ENCODE assay signal across 8 cellular contexts in the genomic region with DNA sequence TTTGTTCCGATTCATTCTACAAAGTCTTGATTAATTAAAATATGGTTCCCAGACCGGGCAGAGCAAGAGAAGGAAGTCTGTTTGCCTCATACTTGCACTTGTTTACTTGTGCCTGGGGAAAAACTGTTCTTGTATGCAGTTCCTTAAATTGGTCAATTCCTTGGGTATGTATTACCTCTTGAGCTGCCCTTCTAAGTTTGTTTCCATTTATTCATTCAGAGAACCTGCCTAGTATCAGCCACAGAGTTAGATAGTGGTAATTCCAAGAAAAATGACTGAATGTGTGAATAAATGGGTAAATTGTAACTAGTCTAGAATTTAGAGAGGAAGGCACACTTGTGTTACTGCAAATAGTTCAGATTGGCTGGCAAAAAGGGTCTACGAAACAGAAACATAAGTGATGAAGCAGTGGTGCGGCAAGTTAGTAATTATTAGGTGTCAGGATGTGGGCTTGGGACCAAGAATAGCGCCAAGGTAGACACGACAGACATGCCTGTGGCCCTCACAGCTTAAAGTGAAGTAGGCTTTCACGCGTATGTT. TPM values are rescaled to one million over a fixed set of nuclear protein-coding genes. Genes with fewer than 3 reads are reported as not detected.
A peak's percentile ranks its signal among the peaks of the same experiment; 100 is the strongest.
DNase-seq lines count a peak whose midpoint lies in the region; ATAC-seq and TF ChIP-seq lines count a peak whose summit lies in the region.

No MANE protein-coding gene starts in this region.

- H3K27me3 Mint-ChIP-seq in CD14-positive monocyte (ENCODE audit: low read depth in 3 of 3) = peaks cover 46 to 66% (median 51%) of the 10 kb centered on the region in 3 donors

- TF ChIP-seq CTCF in CD14-positive monocyte (IDR thresholded peaks at IDR 0.05) = no peak
- TF ChIP-seq CTCF in heart right ventricle (IDR thresholded peaks at IDR 0.05) = no peak

- H3K9me3 ChIP-seq in heart right ventricle = peaks cover 0 to 5% (median 0%) of the 10 kb centered on the region in 11 donors

- peak overlapping the region in 2 of 10 donors; percentile 40 to 73 for H3K27ac ChIP-seq in heart right ventricle

- H3K36me3 ChIP-seq in heart right ventricle = no peaks in the 10 kb centered on the region

- H3K4me3 ChIP-seq in heart right ventricle = peak overlapping the region; percentile 67 to 93 (median 71)

- H3K27ac Mint-ChIP-seq in CD14-positive monocyte = peak overlapping the region; percentile 92 to 98 (median 94)

- no peak for DNase-seq in CD14-positive monocyte (ENCODE audit: low spot score)
- peak; percentile 40 to 50 for DNase-seq in activated CD4-positive, alpha-beta T cell treated with anti-CD3 and anti-CD28 coated beads, Interleukin-2, amount 50 U/mL, for 48 hours
- no peak for DNase-seq in heart right ventricle
- peak; percentile 15 for DNase-seq in stimulated activated CD4-positive, alpha-beta T cell treated with anti-CD3 and anti-CD28 coated beads, Interleukin-1b, Interleukin-23, amount 100 ng/mL, for 48 hours
- DNase-seq in posterior vena cava (ENCODE audit: low spot score) = no peak
- DNase-seq in inferior parietal cortex (ENCODE audit: extremely low spot score) = no peak

- ATAC-seq in GM19328 (IDR thresholded peaks at IDR 0.05; ENCODE audit: unreplicated experiment) = peak; percentile 51
- ATAC-seq in HG03280 (IDR thresholded peaks at IDR 0.05; ENCODE audit: unreplicated experiment) = peak; percentile 41
- ATAC-seq in heart right ventricle = peak in 4 of 8 donors; percentile 10 to 38 (median 32)

- peak overlapping the region; percentile 83 to 94 for H3K4me3 Mint-ChIP-seq in CD14-positive monocyte

- peaks cover 0 to 24% (median 11%) of the 10 kb centered on the region in 9 donors for H3K4me1 ChIP-seq in heart right ventricle

- H3K9me3 Mint-ChIP-seq in CD14-positive monocyte = peaks cover 0 to 20% (median 6%) of the 10 kb centered on the region in 7 donors

- peaks cover 0 to 39% (median 0%) of the 10 kb centered on the region in 7 donors for H3K27me3 ChIP-seq in heart right ventricle

- 63% methylated on average over 8 of the region's 8 CpGs for WGBS in heart right ventricle, 2 donors

- intact Hi-C loops in CD14-positive monocyte (cut with micrococcal nuclease) = no loop called here
- intact Hi-C loops in heart right ventricle (cut with DNase I) = no loop called here
- intact Hi-C loops in posterior vena cava (cut with DNase I) = no loop called here

- peaks cover 20% of the 10 kb centered on the region for H3K4me1 Mint-ChIP-seq in CD14-positive monocyte

- peaks cover 0 to 6% of the 10 kb centered on the region in 2 donors for H3K36me3 Mint-ChIP-seq in CD14-positive monocyte

RNA-seq across cellular contexts. Expression of gene MAK, which starts 0.5 kb away (rescaled TPM):
- 1 to 10 TPM in 1 of 2 donors, under 1 TPM in 1; 0.76 to 1.4 TPM for polyA plus RNA-seq in CD14-positive monocyte
- under 1 TPM in 7 of 10 donors, not detected in 3; 0.07 to 0.25 (median 0.13) TPM for total RNA-seq in heart right ventricle
- under 1 TPM in 1 of 2 donors, not detected in 1; 0.01 TPM for polyA plus RNA-seq in heart right ventricle
- under 1 TPM; 0.14 to 0.28 TPM for total RNA-seq in posterior vena cava

RNA-seq across cellular contexts. Expression of gene GCM2, which starts 43.0 kb away (rescaled TPM):
- polyA plus RNA-seq in CD14-positive monocyte = not detected
- total RNA-seq in heart right ventricle = not detected
- not detected for polyA plus RNA-seq in heart right ventricle
- total RNA-seq in posterior vena cava = not detected

RNA-seq across cellular contexts. Expression of gene SYCP2L, which starts 48.0 kb away (rescaled TPM):
- polyA plus RNA-seq in CD14-positive monocyte (not detected), heart right ventricle (1 to 10 TPM in 1 of 2 donors, under 1 TPM in 1; 0.13 to 1.9 TPM)
- total RNA-seq in heart right ventricle (1 to 10 TPM in 1 of 10 donors, under 1 TPM in 9; 0.11 to 2.4 (median 0.37) TPM), posterior vena cava (1 to 10 TPM in 1 of 2 donors, under 1 TPM in 1; 0.71 to 1.1 TPM)

Comparison
In these comparisons a context has a peak if more than half of its experiments do, and no peak if none do; other contexts are left out.
1. DNase-seq: peak in activated CD4-positive, alpha-beta T cell treated with anti-CD3 and anti-CD28 coated beads, Interleukin-2, amount 50 U/mL, for 48 hours (2 of 2) and stimulated activated CD4-positive, alpha-beta T cell treated with anti-CD3 and anti-CD28 coated beads, Interleukin-1b, Interleukin-23, amount 100 ng/mL, for 48 hours (single experiment); none in CD14-positive monocyte (single experiment), heart right ventricle (0 of 2), posterior vena cava (single experiment) and inferior parietal cortex (single experiment).